Comparison of ENCODE assay signal across 8 cellular contexts in genomic region chr2:39227628-39228412, GRCh38. TPM values are rescaled to one million over a fixed set of nuclear protein-coding genes. Genes with fewer than 3 reads are reported as not detected.
DNase-seq lines count a peak whose midpoint lies in the region; ATAC-seq, FAIRE-seq and TF ChIP-seq lines count a peak whose summit lies in the region.

No MANE protein-coding gene starts in this region.

- peak overlapping the region; percentile 61 for H3K4me2 ChIP-seq in DOHH2 (ENCODE audit: low read length)
- H3K4me2 ChIP-seq in GM23248 (ENCODE audit: unreplicated experiment), result peak overlapping the region; percentile 62

- H4K20me1 ChIP-seq in DOHH2 (ENCODE audit: control insufficient read depth, insufficient read depth, low read depth, low read length) (no peaks in the 10 kb centered on the region), GM23248 (ENCODE audit: insufficient read depth) (no peaks in the 10 kb centered on the region)

- H3K4me1 ChIP-seq in DOHH2 (ENCODE audit: control insufficient read depth, low read length), result peaks cover 16% of the 10 kb centered on the region
- H3K4me1 ChIP-seq in GM23248 (ENCODE audit: insufficient read depth), result no peaks in the 10 kb centered on the region
- H3K4me1 ChIP-seq in SJSA1 (replicated peaks), result no peaks in the 10 kb centered on the region
- no peaks in the 10 kb centered on the region for H3K4me1 ChIP-seq in testis

- 19 to 20% methylated on average over 9 of the region's 9 CpGs for WGBS in GM23248 (ENCODE audit: low coverage in 1 of 2, low lambda C conversion rate in 2 of 2, missing lambda C conversion rate in 2 of 2), 2 experiments
- 11 to 20% methylated on average over 9 of the region's 9 CpGs for WGBS in testis, 2 donors

- FAIRE-seq in frontal cortex (lab: Jason Lieb, UNC), result peak; percentile 47

- H3K9ac ChIP-seq in GM23248, result peak overlapping the region; percentile 32; the same call in 1 of the 2 replicates

- intact Hi-C loops in testis (cut with DNase I; ENCODE audit: low total_unique reads), result no loop called here

- no peaks in the 10 kb centered on the region for H3K9me2 ChIP-seq in DOHH2 (replicated peaks; ENCODE audit: control insufficient read depth, low read length)
- H3K9me2 ChIP-seq in GM23248 (ENCODE audit: insufficient read depth), result no peaks in the 10 kb centered on the region

- H3K9me3 ChIP-seq in DOHH2 (ENCODE audit: control insufficient read depth, insufficient read depth, low read length) (no peaks in the 10 kb centered on the region), GM23248 (ENCODE audit: low read depth) (no peaks in the 10 kb centered on the region), SJSA1 (replicated peaks) (no peaks in the 10 kb centered on the region), testis (no peaks in the 10 kb centered on the region)

- H3K4me3 ChIP-seq in DOHH2 (ENCODE audit: low read length) (peak overlapping the region; percentile 47), GM23248 (peak overlapping the region; percentile 46), LNCaP clone FGC (ENCODE audit: low read depth, low read length) (no peak overlapping the region), SJSA1 (no peak overlapping the region), testis (no peak overlapping the region)

- DNase-seq in GM23248 (peak; percentile 85), LNCaP clone FGC (ENCODE audit: low read depth) (peak; percentile 19), SJSA1 (ENCODE audit: low read depth in 1 of 2, low spot score in 2 of 2) (peak; percentile 46 to 53), frontal cortex (ENCODE audit: low spot score in 2 of 2) (peak; percentile 39 to 58), omental fat pad (ENCODE audit: low spot score) (peak; percentile 32), testis (peak; percentile 87)
- DNase-seq in activated gamma-delta T cell treated with anti-CD3 and anti-CD28 coated beads, Interleukin-2, amount 50 U/mL, for 16 hours (ENCODE audit: low read depth), result peak; percentile 74

- H3K79me2 ChIP-seq in DOHH2 (ENCODE audit: control insufficient read depth, low read length), result no peaks in the 10 kb centered on the region
- no peaks in the 10 kb centered on the region for H3K79me2 ChIP-seq in GM23248 (ENCODE audit: insufficient read depth)

- peak overlapping the region; percentile 87 for H2AFZ ChIP-seq in GM23248

- no peak for TF ChIP-seq POLR2A in testis (IDR thresholded peaks at IDR 0.05)

- in situ Hi-C loops in GM23248 (cut with MboI), result loop anchor here (10.0 kb wide), 1 partner anchor 103 kb away; the partner anchor contains the start of gene SOS1

- TF ChIP-seq CTCF in DOHH2 (IDR thresholded peaks at IDR 0.05; ENCODE audit: low read depth, low read length, poor library complexity, severe bottlenecking) (peak; percentile 85), LNCaP clone FGC (IDR thresholded peaks at IDR 0.05; ENCODE audit: control insufficient read depth, extremely low read depth, insufficient read depth) (peak; percentile 61), omental fat pad (IDR thresholded peaks at IDR 0.05) (peak in 1 of 3 donors; percentile 47), testis (IDR thresholded peaks at IDR 0.05) (peak; percentile 85 to 90 (median 90))

- H3K27ac ChIP-seq in DOHH2 (ENCODE audit: low read depth, low read length) (no peak overlapping the region), GM23248 (no peak overlapping the region), SJSA1 (no peak overlapping the region), testis (no peak overlapping the region)

- no peaks in the 10 kb centered on the region for H3F3A ChIP-seq in DOHH2 (ENCODE audit: control insufficient read depth, insufficient read depth)
- H3F3A ChIP-seq in GM23248 (ENCODE audit: insufficient read depth), result no peaks in the 10 kb centered on the region

- ATAC-seq in omental fat pad (ENCODE audit: low FRiP score), result peak; percentile 89

- H3K36me3 ChIP-seq in DOHH2 (ENCODE audit: control insufficient read depth, low read length) (no peaks in the 10 kb centered on the region), GM23248 (ENCODE audit: low read depth) (no peaks in the 10 kb centered on the region), SJSA1 (no peaks in the 10 kb centered on the region), testis (ENCODE audit: low read depth, missing control alignments) (no peaks in the 10 kb centered on the region)

- H3K27me3 ChIP-seq in DOHH2 (ENCODE audit: control insufficient read depth, low read length), result no peaks in the 10 kb centered on the region
- H3K27me3 ChIP-seq in GM23248 (replicated peaks; ENCODE audit: insufficient read depth), result no peaks in the 10 kb centered on the region
- no peaks in the 10 kb centered on the region for H3K27me3 ChIP-seq in SJSA1 (replicated peaks)
- no peaks in the 10 kb centered on the region for H3K27me3 ChIP-seq in testis

RNA-seq across cellular contexts. Expression of gene CDKL4, which starts 15.9 kb away (rescaled TPM):
- 0.22 TPM in 1 of 2 replicates, not detected in the other for total RNA-seq in GM23248 (2014; rRNA removed; shearing (Covaris generic))
- polyA plus RNA-seq in GM23248 (2016; fragmentation: Nextera tagmentation; extraction: Ambion mirVana) (0.61 TPM in 1 of 2 replicates, not detected in the other), testis (ENCODE audit: insufficient read depth, low read depth, low replicate concordance) (3.9 TPM)
- total RNA-seq in SJSA1 (2014; rRNA removed; shearing (Covaris generic)), result 0.34 and 0.85 TPM in 2 replicates
- total RNA-seq in frontal cortex (14.7 TPM), omental fat pad (under 1 TPM in 2 of 4 donors, not detected in 2; 0.65 to 0.72 TPM), testis (1 to 10 TPM; 2.3 to 4.2 TPM)

Comparison
In these comparisons a context has a peak if more than half of its experiments do, and no peak if none do; other contexts are left out.
1. H3K4me3 ChIP-seq: peak in DOHH2 (single experiment) and GM23248 (single experiment); none in LNCaP clone FGC (single experiment), SJSA1 (single experiment) and testis (0 of 2).
2. DNase-seq: peak in every context shown above with its lines; median percentile 87 in testis; 85 in GM23248; 74 in activated gamma-delta T cell treated with anti-CD3 and anti-CD28 coated beads, Interleukin-2, amount 50 U/mL, for 16 hours; 50 in SJSA1; 48 in frontal cortex; 32 in omental fat pad; 19 in LNCaP clone FGC.